ENCODE assay signal across 1 cellular context in genomic region chr3:5016218-5017161, GRCh38.
TF ChIP-seq lines count a peak whose summit lies in the region.

No MANE protein-coding gene starts in this region.

TF ChIP-seq in K562, 482 proteins besides CTCF, POLR2A, EP300 and RAD21 (continued from another document and continues in another):
- TF ChIP-seq, protein P1, sequence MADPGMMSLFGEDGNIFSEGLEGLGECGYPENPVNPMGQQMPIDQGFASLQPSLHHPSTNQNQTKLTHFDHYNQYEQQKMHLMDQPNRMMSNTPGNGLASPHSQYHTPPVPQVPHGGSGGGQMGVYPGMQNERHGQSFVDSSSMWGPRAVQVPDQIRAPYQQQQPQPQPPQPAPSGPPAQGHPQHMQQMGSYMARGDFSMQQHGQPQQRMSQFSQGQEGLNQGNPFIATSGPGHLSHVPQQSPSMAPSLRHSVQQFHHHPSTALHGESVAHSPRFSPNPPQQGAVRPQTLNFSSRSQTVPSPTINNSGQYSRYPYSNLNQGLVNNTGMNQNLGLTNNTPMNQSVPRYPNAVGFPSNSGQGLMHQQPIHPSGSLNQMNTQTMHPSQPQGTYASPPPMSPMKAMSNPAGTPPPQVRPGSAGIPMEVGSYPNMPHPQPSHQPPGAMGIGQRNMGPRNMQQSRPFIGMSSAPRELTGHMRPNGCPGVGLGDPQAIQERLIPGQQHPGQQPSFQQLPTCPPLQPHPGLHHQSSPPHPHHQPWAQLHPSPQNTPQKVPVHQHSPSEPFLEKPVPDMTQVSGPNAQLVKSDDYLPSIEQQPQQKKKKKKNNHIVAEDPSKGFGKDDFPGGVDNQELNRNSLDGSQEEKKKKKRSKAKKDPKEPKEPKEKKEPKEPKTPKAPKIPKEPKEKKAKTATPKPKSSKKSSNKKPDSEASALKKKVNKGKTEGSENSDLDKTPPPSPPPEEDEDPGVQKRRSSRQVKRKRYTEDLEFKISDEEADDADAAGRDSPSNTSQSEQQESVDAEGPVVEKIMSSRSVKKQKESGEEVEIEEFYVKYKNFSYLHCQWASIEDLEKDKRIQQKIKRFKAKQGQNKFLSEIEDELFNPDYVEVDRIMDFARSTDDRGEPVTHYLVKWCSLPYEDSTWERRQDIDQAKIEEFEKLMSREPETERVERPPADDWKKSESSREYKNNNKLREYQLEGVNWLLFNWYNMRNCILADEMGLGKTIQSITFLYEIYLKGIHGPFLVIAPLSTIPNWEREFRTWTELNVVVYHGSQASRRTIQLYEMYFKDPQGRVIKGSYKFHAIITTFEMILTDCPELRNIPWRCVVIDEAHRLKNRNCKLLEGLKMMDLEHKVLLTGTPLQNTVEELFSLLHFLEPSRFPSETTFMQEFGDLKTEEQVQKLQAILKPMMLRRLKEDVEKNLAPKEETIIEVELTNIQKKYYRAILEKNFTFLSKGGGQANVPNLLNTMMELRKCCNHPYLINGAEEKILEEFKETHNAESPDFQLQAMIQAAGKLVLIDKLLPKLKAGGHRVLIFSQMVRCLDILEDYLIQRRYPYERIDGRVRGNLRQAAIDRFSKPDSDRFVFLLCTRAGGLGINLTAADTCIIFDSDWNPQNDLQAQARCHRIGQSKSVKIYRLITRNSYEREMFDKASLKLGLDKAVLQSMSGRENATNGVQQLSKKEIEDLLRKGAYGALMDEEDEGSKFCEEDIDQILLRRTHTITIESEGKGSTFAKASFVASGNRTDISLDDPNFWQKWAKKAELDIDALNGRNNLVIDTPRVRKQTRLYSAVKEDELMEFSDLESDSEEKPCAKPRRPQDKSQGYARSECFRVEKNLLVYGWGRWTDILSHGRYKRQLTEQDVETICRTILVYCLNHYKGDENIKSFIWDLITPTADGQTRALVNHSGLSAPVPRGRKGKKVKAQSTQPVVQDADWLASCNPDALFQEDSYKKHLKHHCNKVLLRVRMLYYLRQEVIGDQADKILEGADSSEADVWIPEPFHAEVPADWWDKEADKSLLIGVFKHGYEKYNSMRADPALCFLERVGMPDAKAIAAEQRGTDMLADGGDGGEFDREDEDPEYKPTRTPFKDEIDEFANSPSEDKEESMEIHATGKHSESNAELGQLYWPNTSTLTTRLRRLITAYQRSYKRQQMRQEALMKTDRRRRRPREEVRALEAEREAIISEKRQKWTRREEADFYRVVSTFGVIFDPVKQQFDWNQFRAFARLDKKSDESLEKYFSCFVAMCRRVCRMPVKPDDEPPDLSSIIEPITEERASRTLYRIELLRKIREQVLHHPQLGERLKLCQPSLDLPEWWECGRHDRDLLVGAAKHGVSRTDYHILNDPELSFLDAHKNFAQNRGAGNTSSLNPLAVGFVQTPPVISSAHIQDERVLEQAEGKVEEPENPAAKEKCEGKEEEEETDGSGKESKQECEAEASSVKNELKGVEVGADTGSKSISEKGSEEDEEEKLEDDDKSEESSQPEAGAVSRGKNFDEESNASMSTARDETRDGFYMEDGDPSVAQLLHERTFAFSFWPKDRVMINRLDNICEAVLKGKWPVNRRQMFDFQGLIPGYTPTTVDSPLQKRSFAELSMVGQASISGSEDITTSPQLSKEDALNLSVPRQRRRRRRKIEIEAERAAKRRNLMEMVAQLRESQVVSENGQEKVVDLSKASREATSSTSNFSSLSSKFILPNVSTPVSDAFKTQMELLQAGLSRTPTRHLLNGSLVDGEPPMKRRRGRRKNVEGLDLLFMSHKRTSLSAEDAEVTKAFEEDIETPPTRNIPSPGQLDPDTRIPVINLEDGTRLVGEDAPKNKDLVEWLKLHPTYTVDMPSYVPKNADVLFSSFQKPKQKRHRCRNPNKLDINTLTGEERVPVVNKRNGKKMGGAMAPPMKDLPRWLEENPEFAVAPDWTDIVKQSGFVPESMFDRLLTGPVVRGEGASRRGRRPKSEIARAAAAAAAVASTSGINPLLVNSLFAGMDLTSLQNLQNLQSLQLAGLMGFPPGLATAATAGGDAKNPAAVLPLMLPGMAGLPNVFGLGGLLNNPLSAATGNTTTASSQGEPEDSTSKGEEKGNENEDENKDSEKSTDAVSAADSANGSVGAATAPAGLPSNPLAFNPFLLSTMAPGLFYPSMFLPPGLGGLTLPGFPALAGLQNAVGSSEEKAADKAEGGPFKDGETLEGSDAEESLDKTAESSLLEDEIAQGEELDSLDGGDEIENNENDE (IDR thresholded peaks at IDR 0.05; ENCODE audit: low read depth, low read length), result no peak
- TF ChIP-seq, protein P2, sequence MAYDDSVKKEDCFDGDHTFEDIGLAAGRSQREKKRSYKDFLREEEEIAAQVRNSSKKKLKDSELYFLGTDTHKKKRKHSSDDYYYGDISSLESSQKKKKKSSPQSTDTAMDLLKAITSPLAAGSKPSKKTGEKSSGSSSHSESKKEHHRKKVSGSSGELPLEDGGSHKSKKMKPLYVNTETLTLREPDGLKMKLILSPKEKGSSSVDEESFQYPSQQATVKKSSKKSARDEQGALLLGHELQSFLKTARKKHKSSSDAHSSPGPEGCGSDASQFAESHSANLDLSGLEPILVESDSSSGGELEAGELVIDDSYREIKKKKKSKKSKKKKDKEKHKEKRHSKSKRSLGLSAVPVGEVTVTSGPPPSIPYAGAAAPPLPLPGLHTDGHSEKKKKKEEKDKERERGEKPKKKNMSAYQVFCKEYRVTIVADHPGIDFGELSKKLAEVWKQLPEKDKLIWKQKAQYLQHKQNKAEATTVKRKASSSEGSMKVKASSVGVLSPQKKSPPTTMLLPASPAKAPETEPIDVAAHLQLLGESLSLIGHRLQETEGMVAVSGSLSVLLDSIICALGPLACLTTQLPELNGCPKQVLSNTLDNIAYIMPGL (CRISPR knock-in tag; IDR thresholded peaks at IDR 0.05), result no peak
- TF ChIP-seq MTA2 (IDR thresholded peaks at IDR 0.05; ENCODE audit: low read depth) (peak; percentile 75), SRSF9 (IDR thresholded peaks at IDR 0.05; ENCODE audit: borderline replicate concordance, low read depth, low read length) (no peak), GABPB2 (CRISPR knock-in tag; conservative IDR thresholded peaks at IDR 0.05) (no peak), CBX8 (IDR thresholded peaks at IDR 0.05; ENCODE audit: borderline replicate concordance, extremely low read depth, low read depth, low read length, poor library complexity, severe bottlenecking) (no peak), NCOA1 (IDR thresholded peaks at IDR 0.05; ENCODE audit: low read depth) (peak; percentile 93), FOXK2 (conservative IDR thresholded peaks at IDR 0.05 in 1 of 2, IDR thresholded peaks at IDR 0.05 in 1 of 2; ENCODE audit: low read depth in 2 of 2) (peak; percentile 98 to 99), GTF2A2 (tag; IDR thresholded peaks at IDR 0.05) (no peak), RNF2 (IDR thresholded peaks at IDR 0.05) (peak; percentile 99), JUN (IDR thresholded peaks at IDR 0.05; ENCODE audit: borderline replicate concordance, low read depth, low read length) (peak; percentile 97), JUN (CRISPR knock-in tag; IDR thresholded peaks at IDR 0.05; ENCODE audit: borderline replicate concordance) (peak; percentile 51; the same call in 1 of the 2 replicates), SETDB1 (IDR thresholded peaks at IDR 0.05; ENCODE audit: low read length) (no peak), NFIC (IDR thresholded peaks at IDR 0.05) (peak; percentile 83), ZBTB43 (CRISPR knock-in tag; IDR thresholded peaks at IDR 0.05) (no peak), ZNF232 (CRISPR knock-in tag; IDR thresholded peaks at IDR 0.05) (no peak), ESRRB (CRISPR knock-in tag; IDR thresholded peaks at IDR 0.05; ENCODE audit: borderline replicate concordance) (no peak), MXD1 (CRISPR knock-in tag; IDR thresholded peaks at IDR 0.05; ENCODE audit: borderline replicate concordance, poor library complexity, severe bottlenecking) (no peak), ATF1 (CRISPR knock-in tag; IDR thresholded peaks at IDR 0.05) (no peak), ATF1 (tag; IDR thresholded peaks at IDR 0.05) (peak; percentile 86), SMAD1 (IDR thresholded peaks at IDR 0.05; ENCODE audit: low read depth, low read length, partially characterized antibody) (peak; percentile 82), ELK3 (CRISPR knock-in tag; IDR thresholded peaks at IDR 0.05) (no peak)
- TF ChIP-seq, protein P3, sequence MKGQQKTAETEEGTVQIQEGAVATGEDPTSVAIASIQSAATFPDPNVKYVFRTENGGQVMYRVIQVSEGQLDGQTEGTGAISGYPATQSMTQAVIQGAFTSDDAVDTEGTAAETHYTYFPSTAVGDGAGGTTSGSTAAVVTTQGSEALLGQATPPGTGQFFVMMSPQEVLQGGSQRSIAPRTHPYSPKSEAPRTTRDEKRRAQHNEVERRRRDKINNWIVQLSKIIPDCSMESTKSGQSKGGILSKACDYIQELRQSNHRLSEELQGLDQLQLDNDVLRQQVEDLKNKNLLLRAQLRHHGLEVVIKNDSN (CRISPR knock-in tag; IDR thresholded peaks at IDR 0.05), result peak; percentile 35; the same call in 1 of the 2 replicates
- TF ChIP-seq, protein P4, sequence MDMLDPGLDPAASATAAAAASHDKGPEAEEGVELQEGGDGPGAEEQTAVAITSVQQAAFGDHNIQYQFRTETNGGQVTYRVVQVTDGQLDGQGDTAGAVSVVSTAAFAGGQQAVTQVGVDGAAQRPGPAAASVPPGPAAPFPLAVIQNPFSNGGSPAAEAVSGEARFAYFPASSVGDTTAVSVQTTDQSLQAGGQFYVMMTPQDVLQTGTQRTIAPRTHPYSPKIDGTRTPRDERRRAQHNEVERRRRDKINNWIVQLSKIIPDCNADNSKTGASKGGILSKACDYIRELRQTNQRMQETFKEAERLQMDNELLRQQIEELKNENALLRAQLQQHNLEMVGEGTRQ (CRISPR knock-in tag; IDR thresholded peaks at IDR 0.05), result no peak
- TF ChIP-seq, protein P5, sequence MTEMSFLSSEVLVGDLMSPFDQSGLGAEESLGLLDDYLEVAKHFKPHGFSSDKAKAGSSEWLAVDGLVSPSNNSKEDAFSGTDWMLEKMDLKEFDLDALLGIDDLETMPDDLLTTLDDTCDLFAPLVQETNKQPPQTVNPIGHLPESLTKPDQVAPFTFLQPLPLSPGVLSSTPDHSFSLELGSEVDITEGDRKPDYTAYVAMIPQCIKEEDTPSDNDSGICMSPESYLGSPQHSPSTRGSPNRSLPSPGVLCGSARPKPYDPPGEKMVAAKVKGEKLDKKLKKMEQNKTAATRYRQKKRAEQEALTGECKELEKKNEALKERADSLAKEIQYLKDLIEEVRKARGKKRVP (CRISPR knock-in tag; IDR thresholded peaks at IDR 0.05), result peak; percentile 57; the same call in 1 of the 2 replicates
- TF ChIP-seq, protein P6, sequence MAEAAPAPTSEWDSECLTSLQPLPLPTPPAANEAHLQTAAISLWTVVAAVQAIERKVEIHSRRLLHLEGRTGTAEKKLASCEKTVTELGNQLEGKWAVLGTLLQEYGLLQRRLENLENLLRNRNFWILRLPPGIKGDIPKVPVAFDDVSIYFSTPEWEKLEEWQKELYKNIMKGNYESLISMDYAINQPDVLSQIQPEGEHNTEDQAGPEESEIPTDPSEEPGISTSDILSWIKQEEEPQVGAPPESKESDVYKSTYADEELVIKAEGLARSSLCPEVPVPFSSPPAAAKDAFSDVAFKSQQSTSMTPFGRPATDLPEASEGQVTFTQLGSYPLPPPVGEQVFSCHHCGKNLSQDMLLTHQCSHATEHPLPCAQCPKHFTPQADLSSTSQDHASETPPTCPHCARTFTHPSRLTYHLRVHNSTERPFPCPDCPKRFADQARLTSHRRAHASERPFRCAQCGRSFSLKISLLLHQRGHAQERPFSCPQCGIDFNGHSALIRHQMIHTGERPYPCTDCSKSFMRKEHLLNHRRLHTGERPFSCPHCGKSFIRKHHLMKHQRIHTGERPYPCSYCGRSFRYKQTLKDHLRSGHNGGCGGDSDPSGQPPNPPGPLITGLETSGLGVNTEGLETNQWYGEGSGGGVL (CRISPR knock-in tag; IDR thresholded peaks at IDR 0.05), result no peak
